Comparison of ENCODE assay signal across 1 cellular context in the genomic region with DNA sequence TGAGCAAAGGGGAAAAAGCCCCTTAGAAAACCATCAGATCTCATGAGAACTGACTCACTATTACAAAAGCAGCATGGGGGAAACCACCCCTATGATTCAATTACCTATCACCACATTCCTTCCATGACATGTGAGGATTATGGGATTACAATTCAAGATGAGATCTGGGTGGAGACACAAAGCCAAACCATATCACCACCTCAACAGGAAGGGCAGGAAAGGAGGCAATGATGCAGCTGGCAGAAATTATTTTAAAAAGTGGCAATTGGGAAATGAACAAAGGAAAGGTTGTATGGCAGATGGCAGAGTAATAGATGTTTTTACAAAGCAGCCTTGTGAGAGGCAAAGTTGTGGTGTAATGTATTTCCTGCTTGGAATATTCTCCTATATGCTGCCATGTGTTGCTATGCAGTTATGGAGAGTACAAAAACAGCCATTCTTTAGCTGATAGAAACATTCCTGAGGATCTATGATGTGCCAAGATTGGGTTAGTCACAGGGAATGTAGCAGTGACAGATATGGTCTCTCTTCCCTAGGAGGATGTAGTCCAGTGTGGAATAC.
TF ChIP-seq lines count a peak whose summit lies in the region.

No MANE protein-coding gene starts in this region.

TF ChIP-seq in SK-N-SH, 30 proteins besides CTCF, POLR2A, EP300 and RAD21 (continued from another document):
- TF ChIP-seq RXRA (IDR thresholded peaks at IDR 0.05; ENCODE audit: borderline replicate concordance, low read depth): no peak
- TF ChIP-seq, protein P1, sequence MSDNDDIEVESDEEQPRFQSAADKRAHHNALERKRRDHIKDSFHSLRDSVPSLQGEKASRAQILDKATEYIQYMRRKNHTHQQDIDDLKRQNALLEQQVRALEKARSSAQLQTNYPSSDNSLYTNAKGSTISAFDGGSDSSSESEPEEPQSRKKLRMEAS (IDR thresholded peaks at IDR 0.05; ENCODE audit: low read depth): no peak
